24 cellular contexts compared by ENCODE assay signal in genomic region chr6:31144970-31145340, GRCh38. TPM values are rescaled to one million over a fixed set of nuclear protein-coding genes. Genes with fewer than 3 reads are reported as not detected.
"Had no signal": no experiment of that assay in that cellular context is flagged by ENCODE, and none has a peak within 500 bp of the region (broad histone marks: within the 10 kb centered on the region; RNA-seq: fewer than 3 reads in every experiment).

No MANE protein-coding gene starts in this region.

- DNase-seq: effector CD8-positive, alpha-beta T cell; immature natural killer cell; kidney; left cardiac atrium; left ventricle myocardium superior; mesenchymal stem cell; midbrain; naive thymus-derived CD8-positive, alpha-beta T cell; sigmoid colon; stimulated activated CD4-positive, alpha-beta T cell treated with anti-CD3 and anti-CD28 coated beads, Interleukin-12 subunit alpha, Interleukin-12 subunit beta, amount 100 ng/mL, for 4 hours; stimulated activated naive CD4-positive, alpha-beta T cell; uterus had no signal

- H3K27me3 ChIP-seq: sigmoid colon, uterus had no signal

- H3K4me1 ChIP-seq: uterus had no signal

- H3K27ac ChIP-seq: coronary artery, sigmoid colon, uterus had no signal

- H3K36me3 Mint-ChIP-seq: type B pancreatic cell had no signal

- FAIRE-seq: frontal cortex, kidney had no signal

- H3K27me3 Mint-ChIP-seq: naive thymus-derived CD8-positive, alpha-beta T cell had no signal

- H3K9me3 ChIP-seq: sigmoid colon, uterus had no signal

- H3K4me3 Mint-ChIP-seq: immature natural killer cell; naive thymus-derived CD8-positive, alpha-beta T cell; type B pancreatic cell had no signal

- H3K36me3 ChIP-seq: uterus had no signal

- H3K4me3 ChIP-seq: coronary artery, lung, sigmoid colon, skin epidermis, uterus had no signal

- H3K4me1 Mint-ChIP-seq: immature natural killer cell had no signal

- ATAC-seq: esophagus mucosa; left cardiac atrium; left ventricle myocardium superior; naive thymus-derived CD8-positive, alpha-beta T cell had no signal

- H3K27ac Mint-ChIP-seq: immature natural killer cell, type B pancreatic cell had no signal

- H3K9me3 Mint-ChIP-seq: immature natural killer cell; naive thymus-derived CD8-positive, alpha-beta T cell; type B pancreatic cell had no signal

RNA-seq across cellular contexts. Expression of gene PSORS1C2, which starts 6.1 kb away (rescaled TPM):
- total RNA-seq: cerebellum; dermis microvascular lymphatic vessel endothelial cell; fibroblast of lung; frontal cortex; kidney; left cardiac atrium; left ventricle myocardium superior; lung; naive thymus-derived CD8-positive, alpha-beta T cell; osteocyte; pulmonary artery endothelial cell; sigmoid colon; uterus had no signal
- polyA plus RNA-seq: fibroblast of lung; immature natural killer cell; lung; naive thymus-derived CD8-positive, alpha-beta T cell; neural cell; sigmoid colon had no signal

RNA-seq across cellular contexts. Expression of gene CDSN, which starts 24.7 kb away (rescaled TPM):
- total RNA-seq: cerebellum; fibroblast of lung; frontal cortex; left ventricle myocardium superior; naive thymus-derived CD8-positive, alpha-beta T cell; osteocyte; pulmonary artery endothelial cell; sigmoid colon had no signal
- polyA plus RNA-seq: fibroblast of lung; immature natural killer cell; naive thymus-derived CD8-positive, alpha-beta T cell; neural cell; sigmoid colon had no signal

RNA-seq across cellular contexts. Expression of gene POU5F1, which starts 25.5 kb away (rescaled TPM):
- total RNA-seq: cerebellum, dermis microvascular lymphatic vessel endothelial cell, frontal cortex, osteocyte had no signal
- polyA plus RNA-seq: fibroblast of lung; naive thymus-derived CD8-positive, alpha-beta T cell; neural cell had no signal
